Comparison of ENCODE assay signal across 1 cellular context in genomic region chr4:126737899-126738526, GRCh38.
TF ChIP-seq lines count a peak whose summit lies in the region.

No MANE protein-coding gene starts in this region.

TF ChIP-seq in K562, 482 proteins besides CTCF, POLR2A, EP300 and RAD21 (continued from another document and continues in another):
- no peak for TF ChIP-seq THRA (IDR thresholded peaks at IDR 0.05)
- no peak for TF ChIP-seq E4F1 (CRISPR knock-in tag; IDR thresholded peaks at IDR 0.05; ENCODE audit: borderline replicate concordance)
- TF ChIP-seq TOE1 (IDR thresholded peaks at IDR 0.05; ENCODE audit: borderline replicate concordance) = 0 out of 2 replicates have a peak, but pooled peaks have one; percentile 21
- no peak for TF ChIP-seq TOE1 (CRISPR knock-in tag; IDR thresholded peaks at IDR 0.05; ENCODE audit: borderline replicate concordance, low read depth)
- TF ChIP-seq POLR2AphosphoS2 (IDR thresholded peaks at IDR 0.05; ENCODE audit: low read length) = no peak
- no peak for TF ChIP-seq ZNF143 (CRISPR knock-in tag; IDR thresholded peaks at IDR 0.05)
- peak; percentile 85 for TF ChIP-seq TEAD4 (IDR thresholded peaks at IDR 0.05; ENCODE audit: low read length)
- TF ChIP-seq TEAD4 (CRISPR knock-in tag; IDR thresholded peaks at IDR 0.05; ENCODE audit: borderline replicate concordance) = no peak
- peak in 1 of 2 experiments; percentile 78; a peak in 2 of 4 replicates for TF ChIP-seq RCOR1 (IDR thresholded peaks at IDR 0.05; ENCODE audit: borderline replicate concordance in 1 of 2, low read depth in 2 of 2, low read length in 2 of 2)
- peak; percentile 80 for TF ChIP-seq DACH1 (IDR thresholded peaks at IDR 0.05; ENCODE audit: partially characterized antibody)
- TF ChIP-seq MNT (conservative IDR thresholded peaks at IDR 0.05) = peak in 1 of 2 experiments; percentile 36; a peak in 1 of 4 replicates
- peak; percentile 17 to 41 for TF ChIP-seq NCOA2 (IDR thresholded peaks at IDR 0.05; ENCODE audit: partially characterized antibody in 2 of 2)
- TF ChIP-seq BRD9 (IDR thresholded peaks at IDR 0.05; ENCODE audit: low read depth, partially characterized antibody) = peak; percentile 63
- no peak for TF ChIP-seq ATF1 (CRISPR knock-in tag; IDR thresholded peaks at IDR 0.05)
- 0 out of 2 replicates have a peak, but pooled peaks have one; percentile 41 for TF ChIP-seq ATF1 (tag; IDR thresholded peaks at IDR 0.05)
- peak; percentile 39; the same call in 1 of the 2 replicates for TF ChIP-seq CREM (IDR thresholded peaks at IDR 0.05; ENCODE audit: low read depth)
- TF ChIP-seq GATAD2B (IDR thresholded peaks at IDR 0.05; ENCODE audit: borderline replicate concordance) = peak; percentile 82; the same call in 1 of the 2 replicates
- TF ChIP-seq NR0B1 (IDR thresholded peaks at IDR 0.05; ENCODE audit: partially characterized antibody) = no peak
- TF ChIP-seq UBTF (IDR thresholded peaks at IDR 0.05; ENCODE audit: borderline replicate concordance in 1 of 2, low read depth in 2 of 2, low read length in 2 of 2) = no peak
- no peak for TF ChIP-seq CGGBP1 (CRISPR knock-in tag; IDR thresholded peaks at IDR 0.05)
- TF ChIP-seq BHLHE40 (IDR thresholded peaks at IDR 0.05; ENCODE audit: low read length) = no peak
- TF ChIP-seq MAX (CRISPR knock-in tag; IDR thresholded peaks at IDR 0.05) = no peak
- no peak for TF ChIP-seq ZFP36 (IDR thresholded peaks at IDR 0.05; ENCODE audit: low read depth, low read length, partially characterized antibody)
- no peak for TF ChIP-seq ZNF77 (CRISPR knock-in tag; IDR thresholded peaks at IDR 0.05)
- peak; percentile 48; the same call in 1 of the 2 replicates for TF ChIP-seq MTA2 (IDR thresholded peaks at IDR 0.05; ENCODE audit: low read depth)
- TF ChIP-seq ZZZ3 (IDR thresholded peaks at IDR 0.05) = no peak
- no peak for TF ChIP-seq PATZ1 (CRISPR knock-in tag; IDR thresholded peaks at IDR 0.05; ENCODE audit: borderline replicate concordance)
- TF ChIP-seq LEF1 (IDR thresholded peaks at IDR 0.05) = peak; percentile 72; the same call in 1 of the 2 replicates
- TF ChIP-seq GABPB1 (CRISPR knock-in tag; IDR thresholded peaks at IDR 0.05) = no peak
- peak; percentile 58 to 68 for TF ChIP-seq KDM1A (IDR thresholded peaks at IDR 0.05)
- no peak for TF ChIP-seq PTTG1 (tag; IDR thresholded peaks at IDR 0.05; ENCODE audit: low read depth)
- TF ChIP-seq ZKSCAN3 (CRISPR knock-in tag; IDR thresholded peaks at IDR 0.05) = no peak
- peak; percentile 65 for TF ChIP-seq ETV1 (tag; conservative IDR thresholded peaks at IDR 0.05; ENCODE audit: low read depth)
- no peak for TF ChIP-seq ZFPM2 (CRISPR knock-in tag; IDR thresholded peaks at IDR 0.05)
- peak in 1 of 2 experiments; percentile 77; a peak in 1 of 4 replicates for TF ChIP-seq ETV6 (IDR thresholded peaks at IDR 0.05; ENCODE audit: borderline replicate concordance in 1 of 2, low read depth in 2 of 2, low read length in 1 of 2)
- TF ChIP-seq ETV6 (CRISPR knock-in tag; IDR thresholded peaks at IDR 0.05; ENCODE audit: borderline replicate concordance) = no peak
- TF ChIP-seq HDAC1 (IDR thresholded peaks at IDR 0.05) = peak in 1 of 2 experiments; percentile 38; a peak in 1 of 4 replicates
- TF ChIP-seq HNRNPLL (IDR thresholded peaks at IDR 0.05; ENCODE audit: low read depth, low read length, poor library complexity, severe bottlenecking) = no peak
- TF ChIP-seq PCBP2 (IDR thresholded peaks at IDR 0.05; ENCODE audit: low read depth, low read length, poor library complexity, severe bottlenecking) = no peak
- TF ChIP-seq ZNF699 (CRISPR knock-in tag; IDR thresholded peaks at IDR 0.05; ENCODE audit: insufficient replicate concordance) = no peak
- no peak for TF ChIP-seq ILK (tag; IDR thresholded peaks at IDR 0.05; ENCODE audit: borderline replicate concordance, low read depth)
- TF ChIP-seq STAT5A (IDR thresholded peaks at IDR 0.05; ENCODE audit: borderline replicate concordance, low read length) = peak; percentile 42; the same call in 1 of the 2 replicates
- peak; percentile 44 for TF ChIP-seq JUND (IDR thresholded peaks at IDR 0.05; ENCODE audit: borderline replicate concordance, low read depth, low read length)
- no peak; the same call in 2 of the 3 replicates for TF ChIP-seq JUND (tag; IDR thresholded peaks at IDR 0.05; ENCODE audit: borderline replicate concordance, low read depth, low read length)
- no peak for TF ChIP-seq AFF1 (IDR thresholded peaks at IDR 0.05; ENCODE audit: low read depth in 1 of 2, partially characterized antibody in 2 of 2)
- peak; percentile 51; the same call in 1 of the 2 replicates for TF ChIP-seq SMARCC2 (IDR thresholded peaks at IDR 0.05; ENCODE audit: low read depth)
- TF ChIP-seq IFI16 (CRISPR knock-in tag; IDR thresholded peaks at IDR 0.05) = no peak
- TF ChIP-seq HOMEZ (CRISPR knock-in tag; IDR thresholded peaks at IDR 0.05) = no peak
- TF ChIP-seq KLF16 (IDR thresholded peaks at IDR 0.05) = peak; percentile 63; the same call in 1 of the 2 replicates
